8 cellular contexts compared by ENCODE assay signal in genomic region chr2:88857951-88858406, GRCh38.
DNase-seq lines count a peak whose midpoint lies in the region; ATAC-seq and TF ChIP-seq lines count a peak whose summit lies in the region.

No MANE protein-coding gene starts in this region.

- ATAC-seq in GM18511 (IDR thresholded peaks at IDR 0.05; ENCODE audit: unreplicated experiment) (peak; percentile 32), HG02970 (IDR thresholded peaks at IDR 0.05; ENCODE audit: low FRiP score, unreplicated experiment) (peak; percentile 55), lung (ENCODE audit: insufficient read depth, low FRiP score) (peak; percentile 37), left lobe of liver (no peak)

- H3K36me3 Mint-ChIP-seq in activated naive CD4-positive, alpha-beta T cell treated with anti-CD3 and anti-CD28 coated beads for 36 hours (ENCODE audit: low read depth): no peaks in the 10 kb centered on the region

- CTCF ChIA-PET in activated naive CD4-positive, alpha-beta T cell treated with anti-CD3 and anti-CD28 coated beads for 36 hours (lab: Charles Lee): interaction anchor here (0.6 to 1.3 kb wide), 2 partner anchors 22 to 26 kb away, joined by 3 read pairs; no protein-coding TSS in a partner anchor

- H3K27ac Mint-ChIP-seq in activated naive CD4-positive, alpha-beta T cell treated with anti-CD3 and anti-CD28 coated beads for 36 hours: no peak overlapping the region

- DNase-seq in lung (ENCODE audit: low spot score) (no peak), SIG-M5 treated with dmso at 0.1 percent for 504 hours (lab: John Stamatoyannopoulos, UW; ENCODE audit: unreplicated experiment) (no peak), AG20443 (ENCODE audit: low spot score) (no peak), left lobe of liver (ENCODE audit: low spot score) (no peak)
- no peak for DNase-seq in activated naive CD4-positive, alpha-beta T cell treated with anti-CD3 and anti-CD28 coated beads for 36 hours

- WGBS in lung, 2 donors: 79 to 88% methylated on average over 7 of the region's 7 CpGs

- intact Hi-C loops in activated naive CD4-positive, alpha-beta T cell treated with anti-CD3 and anti-CD28 coated beads for 36 hours (cut with micrococcal nuclease): no loop called here

- peaks cover 23% of the 10 kb centered on the region for H3K79me2 ChIP-seq in SU-DHL-6 (ENCODE audit: insufficient read depth, low read length)

- H3K27me3 Mint-ChIP-seq in activated naive CD4-positive, alpha-beta T cell treated with anti-CD3 and anti-CD28 coated beads for 36 hours (ENCODE audit: low read depth): peaks cover 8% of the 10 kb centered on the region

- no peaks in the 10 kb centered on the region for H3K4me1 Mint-ChIP-seq in activated naive CD4-positive, alpha-beta T cell treated with anti-CD3 and anti-CD28 coated beads for 36 hours (ENCODE audit: low read depth)

- no peaks in the 10 kb centered on the region for H3K27me3 ChIP-seq in SU-DHL-6 (ENCODE audit: low read length)
- H3K27me3 ChIP-seq in lung (ENCODE audit: control insufficient read depth, insufficient read depth): no peaks in the 10 kb centered on the region

- H3K9me2 ChIP-seq in SU-DHL-6 (replicated peaks; ENCODE audit: insufficient read depth, low read length): no peaks in the 10 kb centered on the region

- no peak for TF ChIP-seq CTCF in SU-DHL-6 (IDR thresholded peaks at IDR 0.05; ENCODE audit: insufficient read depth, low read length, poor library complexity, severe bottlenecking)
- no peak for TF ChIP-seq CTCF in lung (IDR thresholded peaks at IDR 0.05; ENCODE audit: control extremely low read depth, extremely low read depth)

- H3F3A ChIP-seq in SU-DHL-6 (ENCODE audit: insufficient read depth): peaks cover 78% of the 10 kb centered on the region

- H4K20me1 ChIP-seq in SU-DHL-6 (ENCODE audit: low read depth, low read length): no peaks in the 10 kb centered on the region

- H3K27ac ChIP-seq in SU-DHL-6 (ENCODE audit: low read depth, low read length) (peak overlapping the region; percentile 100), lung (ENCODE audit: low read depth in 1 of 2, low read length in 1 of 2) (no peak overlapping the region)

- H3K9me3 ChIP-seq in SU-DHL-6 (ENCODE audit: insufficient read depth, low read length) (no peaks in the 10 kb centered on the region), lung (ENCODE audit: control insufficient read depth in 2 of 2, insufficient read depth in 1 of 2, low read length in 1 of 2) (peaks cover 0 to 1% of the 10 kb centered on the region in 2 donors)

- peaks cover 0 to 6% of the 10 kb centered on the region in 2 donors for H3K4me1 ChIP-seq in lung (ENCODE audit: control insufficient read depth in 2 of 2, insufficient read depth in 2 of 2, low read length in 2 of 2)

- H3K36me3 ChIP-seq in SU-DHL-6 (ENCODE audit: low read length) (peaks cover 37% of the 10 kb centered on the region), lung (ENCODE audit: control insufficient read depth in 2 of 2, insufficient read depth in 2 of 2, low read length in 2 of 2) (no peaks in the 10 kb centered on the region)

- no peak overlapping the region for H2AFZ ChIP-seq in SU-DHL-6 (ENCODE audit: low read depth, low read length, severe bottlenecking)

- no peak overlapping the region for H3K4me3 Mint-ChIP-seq in activated naive CD4-positive, alpha-beta T cell treated with anti-CD3 and anti-CD28 coated beads for 36 hours

- H3K9me3 Mint-ChIP-seq in activated naive CD4-positive, alpha-beta T cell treated with anti-CD3 and anti-CD28 coated beads for 36 hours: no peaks in the 10 kb centered on the region

- H3K9ac ChIP-seq in SU-DHL-6 (ENCODE audit: low read length): peak overlapping the region; percentile 99

- H3K4me3 ChIP-seq in SU-DHL-6 (ENCODE audit: insufficient read depth, low read length, poor library complexity, severe bottlenecking) (peak overlapping the region; percentile 83), lung (no peak overlapping the region)

- peak overlapping the region; percentile 100 for H3K4me2 ChIP-seq in SU-DHL-6 (ENCODE audit: low read depth, low read length, poor library complexity, severe bottlenecking)
